21 cellular contexts compared by ENCODE assay signal in genomic region chr13:111845621-111846351, GRCh38.
DNase-seq lines count a peak whose midpoint lies in the region; ATAC-seq and TF ChIP-seq lines count a peak whose summit lies in the region.
"Had no signal": no experiment of that assay in that cellular context is flagged by ENCODE, and none has a peak within 500 bp of the region (broad histone marks: within the 10 kb centered on the region; RNA-seq: fewer than 3 reads in every experiment).

No MANE protein-coding gene starts in this region.

- H3K27ac ChIP-seq in right atrium auricular region (no peak overlapping the region), iPS DF 6.9 (ENCODE audit: low read length) (peak overlapping the region; percentile 94), body of pancreas (no peak overlapping the region), psoas muscle (no peak overlapping the region)
- H3K27ac ChIP-seq: colonic mucosa, lower lobe of right lung, SJSA1 had no signal

- ATAC-seq in left ventricle myocardium superior (no peak), body of pancreas (no peak), psoas muscle (no peak)
- ATAC-seq: activated CD8-positive, alpha-beta T cell treated with anti-CD3 and anti-CD28 coated beads, Interleukin-2, amount 10 ng/mL, durations not matched to agents 7 days and 5 days; activated T-cell treated with anti-CD3 and anti-CD28 coated beads, Interleukin-2, amount 50 U/mL, for 4 hours; PC-3; stimulated activated naive CD8-positive, alpha-beta T cell treated with anti-CD3 and anti-CD28 coated beads, Interleukin-15, amount 100 ng/mL, for 72 hours had no signal

- no peak overlapping the region for H3K4me3 ChIP-seq in right atrium auricular region
- H3K4me3 ChIP-seq in iPS DF 6.9 (ENCODE audit: low read length), result no peak overlapping the region
- H3K4me3 ChIP-seq in body of pancreas, result no peak overlapping the region
- H3K4me3 ChIP-seq in psoas muscle, result no peak overlapping the region
- H3K4me3 ChIP-seq: colonic mucosa, lower lobe of right lung, SJSA1 had no signal

- H3K27me3 ChIP-seq in right atrium auricular region (no peaks in the 10 kb centered on the region), iPS DF 6.9 (ENCODE audit: control insufficient read depth, insufficient read depth, low read length) (no peaks in the 10 kb centered on the region), body of pancreas (peaks cover 0 to 4% of the 10 kb centered on the region in 2 donors), psoas muscle (ENCODE audit: insufficient read depth in 3 of 3, low read length in 2 of 3) (peaks cover 0 to 11% (median 4%) of the 10 kb centered on the region in 3 donors)
- H3K27me3 ChIP-seq: colonic mucosa had no signal

- intact Hi-C loops in left ventricle myocardium superior (cut with micrococcal nuclease), result no loop called here
- intact Hi-C loops in body of pancreas (cut with DNase I), result no loop called here
- intact Hi-C loops in psoas muscle (cut with DNase I), result no loop called here

- in situ Hi-C loops in ACHN (cut with HindIII; ENCODE audit: low pct_ligation_motif_present, low pct_unique_long_range_greater_than_20kb, low sequenced_read_pairs), result no loop called here

- DNase-seq in right atrium auricular region (ENCODE audit: low spot score) (peak; percentile 32), left ventricle myocardium superior (no peak), NCI-H748 (lab: John Stamatoyannopoulos, UW; ENCODE audit: unreplicated experiment) (peak; percentile 96), iPS DF 6.9 (ENCODE audit: low read depth, low spot score) (peak; percentile 54), DMS 273 (lab: John Stamatoyannopoulos, UW; ENCODE audit: unreplicated experiment) (no peak), body of pancreas (no peak), ACHN (no peak), psoas muscle (no peak)
- DNase-seq: activated B cell treated with CpG ODN at 0.5 μM for 24 hours; activated CD8-positive, alpha-beta T cell treated with anti-CD3 and anti-CD28 coated beads, Interleukin-2, amount 10 ng/mL, durations not matched to agents 7 days and 5 days; activated T-cell treated with anti-CD3 and anti-CD28 coated beads, Interleukin-2, amount 50 U/mL, for 4 hours; colonic mucosa; EL; foreskin fibroblast; KG1; lower lobe of right lung; NCI-H524 treated with DMSO at 0.1 percent for 48 hours; PC-3; stimulated activated CD4-positive, alpha-beta T cell treated with anti-CD3 and anti-CD28 coated beads, Interleukin-1b, Interleukin-23, amount 100 ng/mL, for 48 hours; stimulated activated naive CD8-positive, alpha-beta T cell treated with anti-CD3 and anti-CD28 coated beads, Interleukin-15, amount 100 ng/mL, for 72 hours had no signal

- TF ChIP-seq POLR2A in body of pancreas (IDR thresholded peaks at IDR 0.05), result no peak

- H3K36me3 ChIP-seq in right atrium auricular region (no peaks in the 10 kb centered on the region), iPS DF 6.9 (ENCODE audit: control insufficient read depth, insufficient read depth, low read length) (no peaks in the 10 kb centered on the region), body of pancreas (replicated peaks in 1 of 2; ENCODE audit: insufficient read depth in 1 of 2, low read depth in 2 of 2) (no peaks in the 10 kb centered on the region), psoas muscle (ENCODE audit: insufficient read depth in 1 of 2, low read depth in 1 of 2) (no peaks in the 10 kb centered on the region)
- H3K36me3 ChIP-seq: colonic mucosa, lower lobe of right lung, SJSA1 had no signal

- peaks cover 0 to 15% of the 10 kb centered on the region in 2 donors for H3K9me3 ChIP-seq in right atrium auricular region
- no peaks in the 10 kb centered on the region for H3K9me3 ChIP-seq in iPS DF 6.9 (ENCODE audit: control insufficient read depth, insufficient read depth, low read length)
- H3K9me3 ChIP-seq in body of pancreas, result no peaks in the 10 kb centered on the region
- H3K9me3 ChIP-seq in psoas muscle, result peaks cover 3% of the 10 kb centered on the region
- H3K9me3 ChIP-seq: colonic mucosa, lower lobe of right lung had no signal

- no peak for TF ChIP-seq CTCF in right atrium auricular region (IDR thresholded peaks at IDR 0.05)
- TF ChIP-seq CTCF in body of pancreas (IDR thresholded peaks at IDR 0.05), result no peak
- no peak for TF ChIP-seq CTCF in psoas muscle (IDR thresholded peaks at IDR 0.05)

- WGBS in iPS DF 6.9 (ENCODE audit: insufficient coverage, insufficient read length), result no CpG with 5 or more reads among the region's 29 CpGs
- WGBS in body of pancreas, 2 donors, result 9 to 22% methylated on average over 24 to 28 of the region's 29 CpGs
- 15 to 18% (median 18%) methylated on average over 29 of the region's 29 CpGs for WGBS in psoas muscle, 3 donors

- peaks cover 0 to 13% of the 10 kb centered on the region in 2 donors for H3K4me1 ChIP-seq in right atrium auricular region
- peaks cover 11% of the 10 kb centered on the region for H3K4me1 ChIP-seq in iPS DF 6.9 (ENCODE audit: control insufficient read depth, insufficient read depth, low read length)
- no peaks in the 10 kb centered on the region for H3K4me1 ChIP-seq in body of pancreas
- no peaks in the 10 kb centered on the region for H3K4me1 ChIP-seq in psoas muscle
- H3K4me1 ChIP-seq: colonic mucosa, lower lobe of right lung, SJSA1 had no signal

Comparison
In these comparisons a context has a peak if more than half of its experiments do, and no peak if none do; other contexts are left out.
1. DNase-seq: peak in right atrium auricular region (single experiment), NCI-H748 (single experiment) and iPS DF 6.9 (single experiment); none in left ventricle myocardium superior (single experiment), DMS 273 (single experiment), body of pancreas (0 of 4), ACHN (single experiment) and psoas muscle (0 of 2).